Comparison of ENCODE assay signal across 2 cellular contexts in the genomic region with DNA sequence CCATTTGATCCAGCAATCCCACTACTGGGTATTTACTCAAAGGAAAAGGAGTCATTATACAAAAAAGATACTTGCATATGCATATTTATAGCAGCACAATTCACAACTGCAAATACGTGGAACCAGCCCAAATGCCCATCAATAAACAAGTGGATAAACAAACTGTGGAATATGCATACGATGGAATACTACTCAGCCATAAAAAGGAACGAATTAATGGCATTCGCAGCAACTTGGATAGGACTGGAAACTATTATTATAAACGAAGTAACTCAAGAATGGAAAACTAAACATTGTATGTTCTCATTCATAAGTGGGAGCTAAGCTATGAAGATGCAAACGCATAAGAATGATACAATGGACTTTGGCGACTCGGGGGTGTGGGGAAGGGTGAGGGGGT.
TF ChIP-seq lines count a peak whose summit lies in the region.

No MANE protein-coding gene starts in this region.

TF ChIP-seq in HEK293, 187 proteins besides CTCF, POLR2A, EP300 and RAD21 (continued from another document):
- TF ChIP-seq, protein P1, sequence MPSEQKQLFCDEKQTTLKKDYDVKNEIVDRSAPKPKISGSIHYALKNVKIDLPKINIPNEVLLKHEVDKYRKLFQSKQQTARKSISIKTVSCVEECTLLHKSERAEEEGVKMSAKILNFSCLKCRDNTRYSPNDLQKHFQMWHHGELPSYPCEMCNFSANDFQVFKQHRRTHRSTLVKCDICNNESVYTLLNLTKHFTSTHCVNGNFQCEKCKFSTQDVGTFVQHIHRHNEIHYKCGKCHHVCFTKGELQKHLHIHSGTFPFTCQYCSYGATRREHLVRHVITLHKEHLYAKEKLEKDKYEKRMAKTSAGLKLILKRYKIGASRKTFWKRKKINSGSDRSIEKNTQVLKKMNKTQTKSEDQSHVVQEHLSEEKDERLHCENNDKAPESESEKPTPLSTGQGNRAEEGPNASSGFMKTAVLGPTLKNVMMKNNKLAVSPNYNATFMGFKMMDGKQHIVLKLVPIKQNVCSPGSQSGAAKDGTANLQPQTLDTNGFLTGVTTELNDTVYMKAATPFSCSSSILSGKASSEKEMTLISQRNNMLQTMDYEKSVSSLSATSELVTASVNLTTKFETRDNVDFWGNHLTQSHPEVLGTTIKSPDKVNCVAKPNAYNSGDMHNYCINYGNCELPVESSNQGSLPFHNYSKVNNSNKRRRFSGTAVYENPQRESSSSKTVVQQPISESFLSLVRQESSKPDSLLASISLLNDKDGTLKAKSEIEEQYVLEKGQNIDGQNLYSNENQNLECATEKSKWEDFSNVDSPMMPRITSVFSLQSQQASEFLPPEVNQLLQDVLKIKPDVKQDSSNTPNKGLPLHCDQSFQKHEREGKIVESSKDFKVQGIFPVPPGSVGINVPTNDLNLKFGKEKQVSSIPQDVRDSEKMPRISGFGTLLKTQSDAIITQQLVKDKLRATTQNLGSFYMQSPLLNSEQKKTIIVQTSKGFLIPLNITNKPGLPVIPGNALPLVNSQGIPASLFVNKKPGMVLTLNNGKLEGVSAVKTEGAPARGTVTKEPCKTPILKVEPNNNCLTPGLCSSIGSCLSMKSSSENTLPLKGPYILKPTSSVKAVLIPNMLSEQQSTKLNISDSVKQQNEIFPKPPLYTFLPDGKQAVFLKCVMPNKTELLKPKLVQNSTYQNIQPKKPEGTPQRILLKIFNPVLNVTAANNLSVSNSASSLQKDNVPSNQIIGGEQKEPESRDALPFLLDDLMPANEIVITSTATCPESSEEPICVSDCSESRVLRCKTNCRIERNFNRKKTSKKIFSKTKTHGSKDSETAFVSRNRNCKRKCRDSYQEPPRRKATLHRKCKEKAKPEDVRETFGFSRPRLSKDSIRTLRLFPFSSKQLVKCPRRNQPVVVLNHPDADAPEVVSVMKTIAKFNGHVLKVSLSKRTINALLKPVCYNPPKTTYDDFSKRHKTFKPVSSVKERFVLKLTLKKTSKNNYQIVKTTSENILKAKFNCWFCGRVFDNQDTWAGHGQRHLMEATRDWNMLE (tag by site-specific recombination; conservative IDR thresholded peaks at IDR 0.05; ENCODE audit: low read depth) = no peak
- peak; percentile 57; the same call in 1 of the 2 replicates for TF ChIP-seq ZNF146 (tag by site-specific recombination; IDR thresholded peaks at IDR 0.05)
- TF ChIP-seq, protein P2, sequence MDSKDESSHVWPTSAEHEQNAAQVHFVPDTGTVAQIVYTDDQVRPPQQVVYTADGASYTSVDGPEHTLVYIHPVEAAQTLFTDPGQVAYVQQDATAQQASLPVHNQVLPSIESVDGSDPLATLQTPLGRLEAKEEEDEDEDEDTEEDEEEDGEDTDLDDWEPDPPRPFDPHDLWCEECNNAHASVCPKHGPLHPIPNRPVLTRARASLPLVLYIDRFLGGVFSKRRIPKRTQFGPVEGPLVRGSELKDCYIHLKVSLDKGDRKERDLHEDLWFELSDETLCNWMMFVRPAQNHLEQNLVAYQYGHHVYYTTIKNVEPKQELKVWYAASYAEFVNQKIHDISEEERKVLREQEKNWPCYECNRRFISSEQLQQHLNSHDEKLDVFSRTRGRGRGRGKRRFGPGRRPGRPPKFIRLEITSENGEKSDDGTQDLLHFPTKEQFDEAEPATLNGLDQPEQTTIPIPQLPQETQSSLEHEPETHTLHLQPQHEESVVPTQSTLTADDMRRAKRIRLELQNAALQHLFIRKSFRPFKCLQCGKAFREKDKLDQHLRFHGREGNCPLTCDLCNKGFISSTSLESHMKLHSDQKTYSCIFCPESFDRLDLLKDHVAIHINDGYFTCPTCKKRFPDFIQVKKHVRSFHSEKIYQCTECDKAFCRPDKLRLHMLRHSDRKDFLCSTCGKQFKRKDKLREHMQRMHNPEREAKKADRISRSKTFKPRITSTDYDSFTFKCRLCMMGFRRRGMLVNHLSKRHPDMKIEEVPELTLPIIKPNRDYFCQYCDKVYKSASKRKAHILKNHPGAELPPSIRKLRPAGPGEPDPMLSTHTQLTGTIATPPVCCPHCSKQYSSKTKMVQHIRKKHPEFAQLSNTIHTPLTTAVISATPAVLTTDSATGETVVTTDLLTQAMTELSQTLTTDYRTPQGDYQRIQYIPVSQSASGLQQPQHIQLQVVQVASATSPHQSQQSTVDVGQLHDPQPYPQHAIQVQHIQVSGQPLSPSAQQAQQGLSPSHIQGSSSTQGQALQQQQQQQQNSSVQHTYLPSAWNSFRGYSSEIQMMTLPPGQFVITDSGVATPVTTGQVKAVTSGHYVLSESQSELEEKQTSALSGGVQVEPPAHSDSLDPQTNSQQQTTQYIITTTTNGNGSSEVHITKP (tag by site-specific recombination; IDR thresholded peaks at IDR 0.05) = no peak

TF ChIP-seq in WTC11, 78 proteins besides CTCF, POLR2A, EP300 and RAD21 (continued from another document):
- TF ChIP-seq, protein P3, sequence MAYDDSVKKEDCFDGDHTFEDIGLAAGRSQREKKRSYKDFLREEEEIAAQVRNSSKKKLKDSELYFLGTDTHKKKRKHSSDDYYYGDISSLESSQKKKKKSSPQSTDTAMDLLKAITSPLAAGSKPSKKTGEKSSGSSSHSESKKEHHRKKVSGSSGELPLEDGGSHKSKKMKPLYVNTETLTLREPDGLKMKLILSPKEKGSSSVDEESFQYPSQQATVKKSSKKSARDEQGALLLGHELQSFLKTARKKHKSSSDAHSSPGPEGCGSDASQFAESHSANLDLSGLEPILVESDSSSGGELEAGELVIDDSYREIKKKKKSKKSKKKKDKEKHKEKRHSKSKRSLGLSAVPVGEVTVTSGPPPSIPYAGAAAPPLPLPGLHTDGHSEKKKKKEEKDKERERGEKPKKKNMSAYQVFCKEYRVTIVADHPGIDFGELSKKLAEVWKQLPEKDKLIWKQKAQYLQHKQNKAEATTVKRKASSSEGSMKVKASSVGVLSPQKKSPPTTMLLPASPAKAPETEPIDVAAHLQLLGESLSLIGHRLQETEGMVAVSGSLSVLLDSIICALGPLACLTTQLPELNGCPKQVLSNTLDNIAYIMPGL (CRISPR knock-in tag; IDR thresholded peaks at IDR 0.05) = no peak
- TF ChIP-seq EMX1 (CRISPR knock-in tag; IDR thresholded peaks at IDR 0.05) = no peak
- TF ChIP-seq SOX15 (CRISPR knock-in tag; IDR thresholded peaks at IDR 0.05) = no peak
- TF ChIP-seq GABPB1 (CRISPR knock-in tag; IDR thresholded peaks at IDR 0.05) = no peak
- TF ChIP-seq ZNF263 (CRISPR knock-in tag; IDR thresholded peaks at IDR 0.05; ENCODE audit: low read depth) = no peak
- no peak for TF ChIP-seq JAZF1 (CRISPR knock-in tag; IDR thresholded peaks at IDR 0.05)
- TF ChIP-seq SP1 (CRISPR knock-in tag; conservative IDR thresholded peaks at IDR 0.05) = no peak
- TF ChIP-seq, protein P4, sequence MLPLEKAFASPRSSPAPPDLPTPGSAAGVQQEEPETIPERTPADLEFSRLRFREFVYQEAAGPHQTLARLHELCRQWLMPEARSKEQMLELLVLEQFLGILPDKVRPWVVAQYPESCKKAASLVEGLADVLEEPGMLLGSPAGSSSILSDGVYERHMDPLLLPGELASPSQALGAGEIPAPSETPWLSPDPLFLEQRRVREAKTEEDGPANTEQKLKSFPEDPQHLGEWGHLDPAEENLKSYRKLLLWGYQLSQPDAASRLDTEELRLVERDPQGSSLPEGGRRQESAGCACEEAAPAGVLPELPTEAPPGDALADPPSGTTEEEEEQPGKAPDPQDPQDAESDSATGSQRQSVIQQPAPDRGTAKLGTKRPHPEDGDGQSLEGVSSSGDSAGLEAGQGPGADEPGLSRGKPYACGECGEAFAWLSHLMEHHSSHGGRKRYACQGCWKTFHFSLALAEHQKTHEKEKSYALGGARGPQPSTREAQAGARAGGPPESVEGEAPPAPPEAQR (CRISPR knock-in tag; IDR thresholded peaks at IDR 0.05) = no peak
- no peak for TF ChIP-seq ESRRA (CRISPR knock-in tag; IDR thresholded peaks at IDR 0.05; ENCODE audit: borderline replicate concordance)
- no peak for TF ChIP-seq TP53 (CRISPR knock-in tag; IDR thresholded peaks at IDR 0.05)
